9 cellular contexts compared by ENCODE assay signal in the genomic region with DNA sequence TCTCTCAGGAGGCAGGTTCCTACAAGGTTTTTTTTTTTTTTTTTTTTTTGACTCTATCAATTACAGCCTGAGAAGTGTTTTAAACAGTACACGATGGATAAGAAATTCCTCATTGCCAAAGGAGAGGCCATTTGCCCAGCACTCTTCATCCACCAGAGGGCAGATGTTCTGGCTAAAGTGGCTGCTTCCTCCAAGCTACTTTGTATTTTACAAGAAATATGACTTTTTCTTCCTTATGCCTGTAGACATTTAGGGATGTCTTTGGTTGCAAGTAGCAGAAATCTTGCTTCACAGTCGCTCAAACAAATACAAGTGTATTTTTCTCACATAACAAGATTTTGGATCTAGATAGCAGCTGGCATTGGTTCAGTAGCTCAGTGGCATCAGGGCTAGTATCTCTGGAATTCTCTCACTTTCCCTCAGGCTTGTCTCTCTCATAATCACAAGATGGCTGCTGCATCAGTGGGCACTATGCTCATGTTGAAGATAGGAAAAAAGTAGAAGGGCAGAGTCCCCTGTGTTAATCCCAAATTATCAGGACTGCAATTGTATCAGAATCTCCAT.
DNase-seq lines count a peak whose midpoint lies in the region; ATAC-seq and TF ChIP-seq lines count a peak whose summit lies in the region.
"Had no signal": no experiment of that assay in that cellular context is flagged by ENCODE, and none has a peak within 500 bp of the region (broad histone marks: within the 10 kb centered on the region; RNA-seq: fewer than 3 reads in every experiment).

No MANE protein-coding gene starts in this region.

- WGBS in upper lobe of left lung, 2 donors = 0 to 17% methylated on average over 1 to 2 of the region's 2 CpGs

- H3K27me3 Mint-ChIP-seq in CD14-positive monocyte (ENCODE audit: low read depth in 3 of 3) = peaks cover 3 to 11% (median 5%) of the 10 kb centered on the region in 3 donors
- no peaks in the 10 kb centered on the region for H3K27me3 Mint-ChIP-seq in WTC11 (ENCODE audit: low read depth)

- ATAC-seq in GM19023 (IDR thresholded peaks at IDR 0.05; ENCODE audit: unreplicated experiment) = peak; percentile 69
- ATAC-seq in WTC11 = peak; percentile 82
- peak; percentile 61 to 67 for ATAC-seq in upper lobe of left lung (ENCODE audit: low FRiP score in 2 of 2)
- no peak for ATAC-seq in HG03039 (IDR thresholded peaks at IDR 0.05; ENCODE audit: unreplicated experiment)

- no peak overlapping the region for H3K27ac ChIP-seq in upper lobe of left lung
- H3K27ac ChIP-seq: SK-N-MC had no signal

- H3K27ac Mint-ChIP-seq in CD14-positive monocyte = peak overlapping the region in 1 of 7 donors; percentile 83
- no peak overlapping the region for H3K27ac Mint-ChIP-seq in WTC11

- H3K4me3 ChIP-seq in upper lobe of left lung = no peak overlapping the region
- H3K4me3 ChIP-seq: SK-N-MC had no signal

- H3K36me3 ChIP-seq in upper lobe of left lung = no peaks in the 10 kb centered on the region

- TF ChIP-seq CTCF in CD14-positive monocyte (IDR thresholded peaks at IDR 0.05) (peak; percentile 67), WTC11 (IDR thresholded peaks at IDR 0.05) (peak; percentile 52), upper lobe of left lung (IDR thresholded peaks at IDR 0.05) (peak; percentile 37 to 61 (median 56))

- H3K9me3 ChIP-seq in upper lobe of left lung = peaks cover 0 to 4% (median 0%) of the 10 kb centered on the region in 4 donors

- peaks cover 0 to 2% (median 0%) of the 10 kb centered on the region in 7 donors for H3K9me3 Mint-ChIP-seq in CD14-positive monocyte
- H3K9me3 Mint-ChIP-seq in WTC11 = peaks cover 11% of the 10 kb centered on the region; the same call in 1 of the 2 replicates

- H3K4me1 ChIP-seq in upper lobe of left lung = peaks cover 6 to 12% (median 8%) of the 10 kb centered on the region in 4 donors

- no peak for TF ChIP-seq EP300 in upper lobe of left lung (IDR thresholded peaks at IDR 0.05)

- intact Hi-C loops in CD14-positive monocyte (cut with micrococcal nuclease) = no loop called here

- H3K4me3 Mint-ChIP-seq in CD14-positive monocyte = no peak overlapping the region
- H3K4me3 Mint-ChIP-seq in WTC11 = no peak overlapping the region

- H3K36me3 Mint-ChIP-seq in CD14-positive monocyte (no peaks in the 10 kb centered on the region), WTC11 (no peaks in the 10 kb centered on the region)

- TF ChIP-seq POLR2A in upper lobe of left lung (IDR thresholded peaks at IDR 0.05) = no peak

- CTCF ChIA-PET in WTC11 (lab: Charles Lee) = interaction anchor here (0.6 to 2.6 kb wide), 31 partner anchors 12 to 755 kb away, joined by 3 to 22 read pairs (median 4); a partner anchor contains a TSS

- DNase-seq in CD14-positive monocyte (ENCODE audit: low spot score) = no peak
- peak; percentile 46 for DNase-seq in HT1080 (ENCODE audit: low read depth)
- peak; percentile 39 for DNase-seq in WTC11 (ENCODE audit: low spot score)
- DNase-seq in iPS-NIHi11 (ENCODE audit: low spot score) = peak; percentile 44
- peak in 1 of 2 donors; percentile 29 for DNase-seq in upper lobe of left lung
- no peak for DNase-seq in NCI-H2107 treated with DMSO at 0.1 percent for 48 hours (lab: John Stamatoyannopoulos, UW; ENCODE audit: unreplicated experiment)

- H3K27me3 ChIP-seq in upper lobe of left lung = no peaks in the 10 kb centered on the region

- POLR2A ChIA-PET in WTC11 (lab: Charles Lee) = interaction anchor here (0.9 kb wide), 1 partner anchor 90 kb away, joined by 9 read pairs; no protein-coding TSS in a partner anchor

- peaks cover 2% of the 10 kb centered on the region for H3K4me1 Mint-ChIP-seq in CD14-positive monocyte
- no peaks in the 10 kb centered on the region for H3K4me1 Mint-ChIP-seq in WTC11

TF ChIP-seq in WTC11, 78 proteins besides CTCF, POLR2A, EP300 and RAD21 (continues in another document):
- TF ChIP-seq ZNF219 (CRISPR knock-in tag; IDR thresholded peaks at IDR 0.05; ENCODE audit: borderline replicate concordance) = no peak
- TF ChIP-seq, protein P1, sequence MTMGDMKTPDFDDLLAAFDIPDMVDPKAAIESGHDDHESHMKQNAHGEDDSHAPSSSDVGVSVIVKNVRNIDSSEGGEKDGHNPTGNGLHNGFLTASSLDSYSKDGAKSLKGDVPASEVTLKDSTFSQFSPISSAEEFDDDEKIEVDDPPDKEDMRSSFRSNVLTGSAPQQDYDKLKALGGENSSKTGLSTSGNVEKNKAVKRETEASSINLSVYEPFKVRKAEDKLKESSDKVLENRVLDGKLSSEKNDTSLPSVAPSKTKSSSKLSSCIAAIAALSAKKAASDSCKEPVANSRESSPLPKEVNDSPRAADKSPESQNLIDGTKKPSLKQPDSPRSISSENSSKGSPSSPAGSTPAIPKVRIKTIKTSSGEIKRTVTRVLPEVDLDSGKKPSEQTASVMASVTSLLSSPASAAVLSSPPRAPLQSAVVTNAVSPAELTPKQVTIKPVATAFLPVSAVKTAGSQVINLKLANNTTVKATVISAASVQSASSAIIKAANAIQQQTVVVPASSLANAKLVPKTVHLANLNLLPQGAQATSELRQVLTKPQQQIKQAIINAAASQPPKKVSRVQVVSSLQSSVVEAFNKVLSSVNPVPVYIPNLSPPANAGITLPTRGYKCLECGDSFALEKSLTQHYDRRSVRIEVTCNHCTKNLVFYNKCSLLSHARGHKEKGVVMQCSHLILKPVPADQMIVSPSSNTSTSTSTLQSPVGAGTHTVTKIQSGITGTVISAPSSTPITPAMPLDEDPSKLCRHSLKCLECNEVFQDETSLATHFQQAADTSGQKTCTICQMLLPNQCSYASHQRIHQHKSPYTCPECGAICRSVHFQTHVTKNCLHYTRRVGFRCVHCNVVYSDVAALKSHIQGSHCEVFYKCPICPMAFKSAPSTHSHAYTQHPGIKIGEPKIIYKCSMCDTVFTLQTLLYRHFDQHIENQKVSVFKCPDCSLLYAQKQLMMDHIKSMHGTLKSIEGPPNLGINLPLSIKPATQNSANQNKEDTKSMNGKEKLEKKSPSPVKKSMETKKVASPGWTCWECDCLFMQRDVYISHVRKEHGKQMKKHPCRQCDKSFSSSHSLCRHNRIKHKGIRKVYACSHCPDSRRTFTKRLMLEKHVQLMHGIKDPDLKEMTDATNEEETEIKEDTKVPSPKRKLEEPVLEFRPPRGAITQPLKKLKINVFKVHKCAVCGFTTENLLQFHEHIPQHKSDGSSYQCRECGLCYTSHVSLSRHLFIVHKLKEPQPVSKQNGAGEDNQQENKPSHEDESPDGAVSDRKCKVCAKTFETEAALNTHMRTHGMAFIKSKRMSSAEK (CRISPR knock-in tag; IDR thresholded peaks at IDR 0.05; ENCODE audit: borderline replicate concordance) = no peak
- no peak for TF ChIP-seq JAZF1 (CRISPR knock-in tag; IDR thresholded peaks at IDR 0.05)
- TF ChIP-seq ZNF671 (CRISPR knock-in tag; IDR thresholded peaks at IDR 0.05) = no peak
- TF ChIP-seq, protein P2, sequence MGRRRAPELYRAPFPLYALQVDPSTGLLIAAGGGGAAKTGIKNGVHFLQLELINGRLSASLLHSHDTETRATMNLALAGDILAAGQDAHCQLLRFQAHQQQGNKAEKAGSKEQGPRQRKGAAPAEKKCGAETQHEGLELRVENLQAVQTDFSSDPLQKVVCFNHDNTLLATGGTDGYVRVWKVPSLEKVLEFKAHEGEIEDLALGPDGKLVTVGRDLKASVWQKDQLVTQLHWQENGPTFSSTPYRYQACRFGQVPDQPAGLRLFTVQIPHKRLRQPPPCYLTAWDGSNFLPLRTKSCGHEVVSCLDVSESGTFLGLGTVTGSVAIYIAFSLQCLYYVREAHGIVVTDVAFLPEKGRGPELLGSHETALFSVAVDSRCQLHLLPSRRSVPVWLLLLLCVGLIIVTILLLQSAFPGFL (CRISPR knock-in tag; IDR thresholded peaks at IDR 0.05; ENCODE audit: borderline replicate concordance) = no peak
- TF ChIP-seq, protein P3, sequence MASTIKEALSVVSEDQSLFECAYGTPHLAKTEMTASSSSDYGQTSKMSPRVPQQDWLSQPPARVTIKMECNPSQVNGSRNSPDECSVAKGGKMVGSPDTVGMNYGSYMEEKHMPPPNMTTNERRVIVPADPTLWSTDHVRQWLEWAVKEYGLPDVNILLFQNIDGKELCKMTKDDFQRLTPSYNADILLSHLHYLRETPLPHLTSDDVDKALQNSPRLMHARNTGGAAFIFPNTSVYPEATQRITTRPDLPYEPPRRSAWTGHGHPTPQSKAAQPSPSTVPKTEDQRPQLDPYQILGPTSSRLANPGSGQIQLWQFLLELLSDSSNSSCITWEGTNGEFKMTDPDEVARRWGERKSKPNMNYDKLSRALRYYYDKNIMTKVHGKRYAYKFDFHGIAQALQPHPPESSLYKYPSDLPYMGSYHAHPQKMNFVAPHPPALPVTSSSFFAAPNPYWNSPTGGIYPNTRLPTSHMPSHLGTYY (CRISPR knock-in tag; IDR thresholded peaks at IDR 0.05) = no peak
- no peak for TF ChIP-seq OVOL2 (CRISPR knock-in tag; IDR thresholded peaks at IDR 0.05; ENCODE audit: borderline replicate concordance)
- TF ChIP-seq, protein P4, sequence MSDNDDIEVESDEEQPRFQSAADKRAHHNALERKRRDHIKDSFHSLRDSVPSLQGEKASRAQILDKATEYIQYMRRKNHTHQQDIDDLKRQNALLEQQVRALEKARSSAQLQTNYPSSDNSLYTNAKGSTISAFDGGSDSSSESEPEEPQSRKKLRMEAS (CRISPR knock-in tag; IDR thresholded peaks at IDR 0.05) = no peak
- no peak for TF ChIP-seq EMX1 (CRISPR knock-in tag; IDR thresholded peaks at IDR 0.05)
- TF ChIP-seq SP1 (CRISPR knock-in tag; conservative IDR thresholded peaks at IDR 0.05) = no peak
- TF ChIP-seq, protein P5, sequence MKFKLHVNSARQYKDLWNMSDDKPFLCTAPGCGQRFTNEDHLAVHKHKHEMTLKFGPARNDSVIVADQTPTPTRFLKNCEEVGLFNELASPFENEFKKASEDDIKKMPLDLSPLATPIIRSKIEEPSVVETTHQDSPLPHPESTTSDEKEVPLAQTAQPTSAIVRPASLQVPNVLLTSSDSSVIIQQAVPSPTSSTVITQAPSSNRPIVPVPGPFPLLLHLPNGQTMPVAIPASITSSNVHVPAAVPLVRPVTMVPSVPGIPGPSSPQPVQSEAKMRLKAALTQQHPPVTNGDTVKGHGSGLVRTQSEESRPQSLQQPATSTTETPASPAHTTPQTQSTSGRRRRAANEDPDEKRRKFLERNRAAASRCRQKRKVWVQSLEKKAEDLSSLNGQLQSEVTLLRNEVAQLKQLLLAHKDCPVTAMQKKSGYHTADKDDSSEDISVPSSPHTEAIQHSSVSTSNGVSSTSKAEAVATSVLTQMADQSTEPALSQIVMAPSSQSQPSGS (CRISPR knock-in tag; IDR thresholded peaks at IDR 0.05; ENCODE audit: borderline replicate concordance, low read depth) = no peak

Comparison
In these comparisons a context has a peak if more than half of its experiments do, and no peak if none do; other contexts are left out.
1. DNase-seq: peak in HT1080 (single experiment), WTC11 (single experiment) and iPS-NIHi11 (single experiment); none in CD14-positive monocyte (single experiment) and NCI-H2107 treated with DMSO at 0.1 percent for 48 hours (single experiment).
2. Peak in every context shown above with its lines, with median percentiles within 50 percentile points of each other: CTCF ChIP-seq.